ENCODE assay signal across 20 cellular contexts in genomic region chr3:77372634-77373346, GRCh38.
"Had no signal": no experiment of that assay in that cellular context is flagged by ENCODE, and none has a peak within 500 bp of the region (broad histone marks: within the 10 kb centered on the region; RNA-seq: fewer than 3 reads in every experiment).

No MANE protein-coding gene starts in this region.

- H3K36me3 ChIP-seq: left lung, neural progenitor cell, sigmoid colon, vagina, WERI-Rb-1 had no signal

- DNase-seq: activated naive CD4-positive, alpha-beta T cell; activated T-cell treated with anti-CD3 and anti-CD28 coated beads, Interleukin-2, amount 50 U/mL, for 1 hour; amygdala; cerebellar nuclear complex; effector CD4-positive, alpha-beta T cell; erythroblast; foreskin fibroblast; left lung; naive B cell; retina; sigmoid colon; stimulated activated CD4-positive, alpha-beta T cell treated with anti-CD3 and anti-CD28 coated beads, Interleukin-2, amount 100 ng/mL, for 48 hours; stimulated activated CD8-positive, alpha-beta memory T cell treated with anti-CD3 and anti-CD28 coated beads, Interleukin-4, amount 100 ng/mL, for 48 hours; stimulated activated naive B cell treated with anti-CD40 and anti-IgM and Interleukin-4, amounts not matched to agents 10 μg/mL and 1 μg/mL and 100 μg/mL, for 72 hours; T1000; trophoblast cell; WERI-Rb-1 had no signal

- H3K4me3 ChIP-seq: left lung, lung, neural progenitor cell, sigmoid colon, vagina had no signal

- H3K27me3 ChIP-seq: left lung, neural progenitor cell, sigmoid colon, vagina had no signal

- H3K27ac ChIP-seq: left lung, neural progenitor cell, sigmoid colon, vagina, WERI-Rb-1 had no signal

- H3K4me1 ChIP-seq: left lung, neural progenitor cell, vagina had no signal

- H3K9me3 ChIP-seq: left lung, sigmoid colon, vagina had no signal
